ENCODE assay signal across 8 cellular contexts in genomic region chrX:63350979-63351616, GRCh38. TPM values are rescaled to one million over a fixed set of nuclear protein-coding genes. Genes with fewer than 3 reads are reported as not detected.
DNase-seq lines count a peak whose midpoint lies in the region; ATAC-seq and TF ChIP-seq lines count a peak whose summit lies in the region.

TSS of gene SPIN4 (minus strand) at chrX:63351332. CDS start at chrX:63350819, 513 bp downstream.

- no peak for TF ChIP-seq EP300 in Ishikawa (IDR thresholded peaks at IDR 0.05; ENCODE audit: borderline replicate concordance)

- H3K4me2 ChIP-seq in PC-9: peak within 1 kb of the TSS; percentile 91

- peak within 1 kb of the TSS; percentile 51 to 95 (median 66) for H3K27ac Mint-ChIP-seq in naive B cell
- H3K27ac Mint-ChIP-seq in stimulated activated memory B cell treated with anti-CD40 and anti-IgM and Interleukin-4, amounts not matched to agents 10 μg/mL and 1 μg/mL and 100 μg/mL, for 72 hours: peak within 1 kb of the TSS; percentile 86

- ATAC-seq in GM21576 (IDR thresholded peaks at IDR 0.05; ENCODE audit: unreplicated experiment) (peak; percentile 87), naive B cell (ENCODE audit: low read depth in 2 of 2) (peak; percentile 88)
- ATAC-seq in stimulated activated memory B cell treated with anti-CD40 and anti-IgM and Interleukin-4, amounts not matched to agents 10 μg/mL and 1 μg/mL and 100 μg/mL, for 72 hours: peak; percentile 98

- intact Hi-C loops in PC-9 (cut with micrococcal nuclease; ENCODE audit: unreplicated experiment): loop anchor here (1.0 to 2.0 kb wide), 4 partner anchors 74 to 210 kb away; no protein-coding TSS in a partner anchor

- H3K27me3 Mint-ChIP-seq in naive B cell: no peaks in the 10 kb centered on the region
- H3K27me3 Mint-ChIP-seq in stimulated activated memory B cell treated with anti-CD40 and anti-IgM and Interleukin-4, amounts not matched to agents 10 μg/mL and 1 μg/mL and 100 μg/mL, for 72 hours: no peaks in the 10 kb centered on the region

- no peak for TF ChIP-seq CTCF in PC-9 (conservative IDR thresholded peaks at IDR 0.05)

- no TSS peak for BruUV-seq in PC-9 (replicated peaks; lab: Mats Ljungman, UMichigan)

- no peak for TF ChIP-seq RAD21 in Ishikawa (IDR thresholded peaks at IDR 0.05; ENCODE audit: low read depth)

- H4K20me1 ChIP-seq in PC-9 (ENCODE audit: insufficient read depth): no peaks in the 10 kb centered on the region

- POLR2A ChIA-PET in PC-9 (lab: Charles Lee; ENCODE audit: unreplicated experiment): no interaction called here

- H3K4me3 Mint-ChIP-seq in naive B cell: peak within 1 kb of the TSS; percentile 80 to 95 (median 92)
- peak within 1 kb of the TSS; percentile 97 for H3K4me3 Mint-ChIP-seq in stimulated activated memory B cell treated with anti-CD40 and anti-IgM and Interleukin-4, amounts not matched to agents 10 μg/mL and 1 μg/mL and 100 μg/mL, for 72 hours

- DNase-seq in DMS53 (lab: John Stamatoyannopoulos, UW): peak; percentile 96
- DNase-seq in PC-9: peak; percentile 75 to 87
- peak; percentile 36 for DNase-seq in activated T-helper 1 cell treated with Interleukin-2 at 50 U/mL for 16 hours (ENCODE audit: low read depth)
- peak; percentile 79 for DNase-seq in fibroblast of gingiva (ENCODE audit: low read depth)
- DNase-seq in naive B cell: peak; percentile 65

- peak within 1 kb of the TSS; percentile 83 for H3K4me3 ChIP-seq in PC-9

- no peaks in the 10 kb centered on the region for H3K9me2 ChIP-seq in PC-9 (ENCODE audit: insufficient read depth)

- H3K9me3 ChIP-seq in PC-9 (ENCODE audit: insufficient read depth, low read depth): no peaks in the 10 kb centered on the region

- H3K79me2 ChIP-seq in PC-9 (ENCODE audit: low read depth): peaks cover 39% of the 10 kb centered on the region

- CTCF ChIA-PET in PC-9 (lab: Charles Lee): no interaction called here

- H3K27ac ChIP-seq in PC-9: peak within 1 kb of the TSS; percentile 82

- H3F3A ChIP-seq in PC-9 (ENCODE audit: insufficient read depth, low read depth): 0 out of 2 replicates have a peak, but pooled peaks cover 7% of the 10 kb centered on the region

- H3K4me1 ChIP-seq in PC-9 (replicated peaks; ENCODE audit: insufficient read depth): peaks cover 22% of the 10 kb centered on the region

- no peaks in the 10 kb centered on the region for H3K9me3 Mint-ChIP-seq in naive B cell
- H3K9me3 Mint-ChIP-seq in stimulated activated memory B cell treated with anti-CD40 and anti-IgM and Interleukin-4, amounts not matched to agents 10 μg/mL and 1 μg/mL and 100 μg/mL, for 72 hours: no peaks in the 10 kb centered on the region

- H3K27me3 ChIP-seq in PC-9 (ENCODE audit: insufficient read depth, low read depth): no peaks in the 10 kb centered on the region

- H3K4me1 Mint-ChIP-seq in naive B cell: peaks cover 14 to 18% (median 17%) of the 10 kb centered on the region in 3 donors
- H3K4me1 Mint-ChIP-seq in stimulated activated memory B cell treated with anti-CD40 and anti-IgM and Interleukin-4, amounts not matched to agents 10 μg/mL and 1 μg/mL and 100 μg/mL, for 72 hours: peaks cover 16% of the 10 kb centered on the region

- H3K36me3 Mint-ChIP-seq in naive B cell: no peaks in the 10 kb centered on the region
- no peaks in the 10 kb centered on the region for H3K36me3 Mint-ChIP-seq in stimulated activated memory B cell treated with anti-CD40 and anti-IgM and Interleukin-4, amounts not matched to agents 10 μg/mL and 1 μg/mL and 100 μg/mL, for 72 hours

- peak within 1 kb of the TSS; percentile 80 for H2AFZ ChIP-seq in PC-9

- no peaks in the 10 kb centered on the region; the same call in 1 of the 2 replicates for H3K36me3 ChIP-seq in PC-9 (ENCODE audit: low read depth)

TF ChIP-seq in Ishikawa, 13 proteins besides CTCF, POLR2A, EP300 and RAD21:
- TF ChIP-seq TEAD4 (IDR thresholded peaks at IDR 0.05) (no peak), FOXM1 (IDR thresholded peaks at IDR 0.05; ENCODE audit: borderline replicate concordance, low read depth) (0 out of 2 replicates have a peak, but pooled peaks have one; percentile 17), REST (IDR thresholded peaks at IDR 0.05; ENCODE audit: low read depth) (no peak), TAF1 (IDR thresholded peaks at IDR 0.05; ENCODE audit: low read depth) (peak; percentile 55; the same call in 1 of the 2 replicates), EGR1 (IDR thresholded peaks at IDR 0.05) (no peak), TCF12 (IDR thresholded peaks at IDR 0.05; ENCODE audit: low read depth) (no peak; the same call in 1 of the 2 replicates), USF1 (IDR thresholded peaks at IDR 0.05) (no peak), MAX (IDR thresholded peaks at IDR 0.05) (peak; percentile 83)

RNA-seq across cellular contexts. Expression of gene SPIN4, which starts in this region (rescaled TPM):
- total RNA-seq in PC-9 (2021): 14.1 and 20.1 TPM in 2 replicates
- polyA plus RNA-seq in naive B cell (ENCODE audit: low read depth in 6 of 6): 1 to 10 TPM in 5 of 6 donors, under 1 TPM in 1; 0.82 to 3.3 (median 2.2) TPM

Comparison
In these comparisons a context has a peak if more than half of its experiments do, and no peak if none do; other contexts are left out.
1. Peak in every context shown above with its lines: DNase-seq, ATAC-seq, H3K4me3 ChIP-seq and H3K27ac ChIP-seq.
2. DNase-seq: peak in every context shown above with its lines; median percentile 96 in DMS53; 81 in PC-9; 79 in fibroblast of gingiva; 65 in naive B cell; 36 in activated T-helper 1 cell treated with Interleukin-2 at 50 U/mL for 16 hours.